ENCODE assay signal across 1 cellular context in the genomic region with DNA sequence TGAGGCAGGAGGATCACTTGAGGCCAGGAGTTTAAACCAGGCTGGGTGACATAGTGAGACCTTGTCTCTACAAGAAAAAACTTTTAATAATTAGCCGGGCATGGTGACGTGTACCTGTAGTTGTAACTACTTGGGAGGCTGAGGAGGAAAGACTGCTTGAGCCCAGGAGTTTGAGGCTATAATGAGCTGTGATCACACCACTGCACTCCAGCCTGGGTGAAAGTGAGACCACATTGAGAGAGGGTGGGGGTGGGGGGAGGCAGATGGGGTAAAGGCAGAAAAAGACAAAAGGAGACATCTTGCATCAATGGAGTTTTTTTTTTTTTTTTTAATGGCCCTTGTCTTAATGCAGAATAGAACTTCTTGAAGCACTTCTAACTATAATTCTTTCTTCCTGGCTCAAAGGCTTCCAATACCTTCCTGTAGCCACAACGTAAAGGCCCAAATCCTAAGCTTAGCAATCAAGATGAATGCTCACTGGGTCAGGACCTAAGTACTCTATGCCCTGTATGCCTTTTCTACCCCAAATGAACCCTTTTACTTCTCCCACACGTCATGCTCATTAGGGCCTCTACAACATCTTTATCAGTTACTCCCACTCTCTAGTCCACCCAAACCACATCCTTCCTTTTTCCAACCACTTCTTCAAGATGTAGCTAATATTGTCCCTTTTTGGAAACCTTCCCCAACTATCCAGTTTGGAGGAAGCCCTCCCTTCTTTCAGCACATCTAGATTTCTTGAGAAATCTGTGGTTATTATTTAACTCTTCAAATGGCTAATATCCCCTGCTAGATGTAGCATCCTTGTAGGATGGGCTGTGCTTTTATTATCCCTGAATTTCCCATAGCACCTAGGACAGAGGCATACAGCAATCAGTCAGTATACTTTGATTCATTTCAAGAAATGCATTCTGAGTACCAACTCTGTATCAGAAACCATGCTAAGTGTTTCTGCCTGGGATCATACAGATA.
TF ChIP-seq lines count a peak whose summit lies in the region.

No MANE protein-coding gene starts in this region.

TF ChIP-seq in K562, 482 proteins besides CTCF, POLR2A, EP300 and RAD21 (continued from another document):
- TF ChIP-seq NEUROD1 (IDR thresholded peaks at IDR 0.05; ENCODE audit: borderline replicate concordance, low read depth, low read length, partially characterized antibody) (peak; percentile 80), MTA1 (IDR thresholded peaks at IDR 0.05; ENCODE audit: borderline replicate concordance) (peak; percentile 85; the same call in 1 of the 2 replicates), ZNF589 (CRISPR knock-in tag; IDR thresholded peaks at IDR 0.05; ENCODE audit: low read depth) (peak; percentile 92), SRF (CRISPR knock-in tag; IDR thresholded peaks at IDR 0.05) (peak in 1 of 2 experiments; percentile 52; a peak in 1 of 4 replicates), JUN (IDR thresholded peaks at IDR 0.05; ENCODE audit: borderline replicate concordance, low read depth, low read length) (peak; percentile 21; the same call in 1 of the 2 replicates), JUN (CRISPR knock-in tag; IDR thresholded peaks at IDR 0.05; ENCODE audit: borderline replicate concordance) (no peak), ZNF143 (CRISPR knock-in tag; IDR thresholded peaks at IDR 0.05) (no peak), ZNF785 (CRISPR knock-in tag; IDR thresholded peaks at IDR 0.05) (no peak), HDAC3 (IDR thresholded peaks at IDR 0.05; ENCODE audit: borderline replicate concordance, partially characterized antibody) (peak; percentile 89), ZBTB11 (CRISPR knock-in tag; IDR thresholded peaks at IDR 0.05) (peak in 1 of 3 experiments; percentile 58; a peak in 1 of 6 replicates)
